Comparison of ENCODE assay signal across 8 cellular contexts in genomic region chr1:172532700-172533510, GRCh38. TPM values are rescaled to one million over a fixed set of nuclear protein-coding genes. Genes with fewer than 3 reads are reported as not detected.
DNase-seq lines count a peak whose midpoint lies in the region; ATAC-seq, FAIRE-seq and TF ChIP-seq lines count a peak whose summit lies in the region.

Gene SUCO, plus strand, starts transcription at chr1:172533150. Its CDS starts 286 bp downstream, at chr1:172533436.

- peak; percentile 68 for TF ChIP-seq POLR2A in GM12891 (IDR thresholded peaks at IDR 0.05; ENCODE audit: low read depth, low read length)

- intact Hi-C loops in cardiac septum (cut with DNase I): loop anchor here (2.0 kb wide), 1 partner anchor 88 kb away; the partner anchor contains the start of gene PIGC

- peaks cover 2 to 8% of the 10 kb centered on the region in 2 donors for H3K27me3 Mint-ChIP-seq in T-cell
- H3K27me3 Mint-ChIP-seq in type B pancreatic cell: no peaks in the 10 kb centered on the region

- H3K36me3 Mint-ChIP-seq in T-cell: no peaks in the 10 kb centered on the region
- H3K36me3 Mint-ChIP-seq in type B pancreatic cell: no peaks in the 10 kb centered on the region

- ATAC-seq in HG02840 (IDR thresholded peaks at IDR 0.05; ENCODE audit: low FRiP score, unreplicated experiment) (peak; percentile 88), T-cell (replicated peaks in 1 of 4) (peak; percentile 83 to 89 (median 85))

- H3K4me1 Mint-ChIP-seq in T-cell (peaks cover 46 to 61% (median 54%) of the 10 kb centered on the region in 3 donors), type B pancreatic cell (ENCODE audit: unreplicated experiment) (peaks cover 32% of the 10 kb centered on the region)

- WGBS in adipose tissue, 3 donors: 0% methylated on average over 61 to 74 of the region's 74 CpGs

- FAIRE-seq in GM12891 (lab: Jason Lieb, UNC): peak; percentile 97

- peak within 1 kb of the TSS; percentile 100 for H3K27ac Mint-ChIP-seq in T-cell
- H3K27ac Mint-ChIP-seq in type B pancreatic cell: peak within 1 kb of the TSS; percentile 99

- H3K27ac ChIP-seq in adipose tissue (ENCODE audit: low read depth, low read length): peak within 1 kb of the TSS; percentile 95

- DNase-seq in GM12891 (ENCODE audit: insufficient read length, low spot score): peak; percentile 74
- DNase-seq in NCI-H1436 treated with DMSO at 0.1 percent for 48 hours (lab: John Stamatoyannopoulos, UW): peak; percentile 92
- DNase-seq in T-cell: peak; percentile 98 to 100 (median 100)
- peak; percentile 100 for DNase-seq in cardiac septum (ENCODE audit: low spot score)
- DNase-seq in pons (ENCODE audit: low spot score): peak; percentile 99
- peak; percentile 100 for DNase-seq in type B pancreatic cell (ENCODE audit: extremely low spot score, unreplicated experiment)

- CTCF ChIA-PET in T-cell (lab: Charles Lee): interaction anchor here in 1 of 2 donors (0.6 to 1.0 kb wide), 6 partner anchors 15 to 138 kb away, joined by 3 to 4 read pairs (median 4); no protein-coding TSS in a partner anchor

- peak within 1 kb of the TSS; percentile 94 to 95 (median 95) for H3K4me3 Mint-ChIP-seq in T-cell
- peak within 1 kb of the TSS; percentile 100 for H3K4me3 Mint-ChIP-seq in type B pancreatic cell

- POLR2A ChIA-PET in T-cell (lab: Charles Lee): interaction anchor here (0.6 to 1.5 kb wide), 10 partner anchors 9 to 1336 kb away, joined by 3 to 10 read pairs (median 3); partner anchors contain the start of genes GAS5 (in 1 of the 2) and ZBTB37 (in 1 of the 2)

- H3K9me3 Mint-ChIP-seq in T-cell: no peaks in the 10 kb centered on the region
- no peaks in the 10 kb centered on the region for H3K9me3 Mint-ChIP-seq in type B pancreatic cell

- TF ChIP-seq CTCF in type B pancreatic cell (conservative IDR thresholded peaks at IDR 0.05): peak; percentile 40

TF ChIP-seq in GM12891, 5 proteins besides CTCF, POLR2A, EP300 and RAD21:
- no peak for TF ChIP-seq PAX5 (IDR thresholded peaks at IDR 0.05; ENCODE audit: insufficient read depth, low read length, severe bottlenecking)
- TF ChIP-seq POU2F2 (IDR thresholded peaks at IDR 0.05; ENCODE audit: low read depth, low read length): peak; percentile 53; the same call in 1 of the 2 replicates
- peak; percentile 82 for TF ChIP-seq TAF1 (IDR thresholded peaks at IDR 0.05; ENCODE audit: low read depth, low read length)
- TF ChIP-seq SPI1 (IDR thresholded peaks at IDR 0.05; ENCODE audit: low read depth, low read length): peak; percentile 65
- TF ChIP-seq POLR2AphosphoS5 (IDR thresholded peaks at IDR 0.05; ENCODE audit: low read depth, low read length): peak; percentile 50; the same call in 1 of the 2 replicates

RNA-seq across cellular contexts. Expression of gene SUCO, which starts in this region (rescaled TPM):
- polyA plus RNA-seq in GM12891 (2012; ENCODE audit: low read depth, missing spikeins): 5.6 TPM
- total RNA-seq in T-cell: 10 to 100 TPM; 43.7 to 87.1 (median 47.9) TPM
- polyA plus RNA-seq in adipose tissue: 10 to 100 TPM in 2 of 3 donors, 1 to 10 TPM in 1; 7.7 to 14.1 (median 11.0) TPM
- total RNA-seq in cardiac septum: 27.4 TPM
- 76.5 and 88.3 TPM in 2 replicates for total RNA-seq in type B pancreatic cell (ENCODE audit: low replicate concordance)

Comparison
In these comparisons a context has a peak if more than half of its experiments do, and no peak if none do; other contexts are left out.
1. Peak in every context shown above with its lines: DNase-seq, ATAC-seq and H3K27ac ChIP-seq.